Comparison of ENCODE assay signal across 2 cellular contexts in genomic region chr6:167791036-167791779, GRCh38.
A peak's percentile ranks its signal among the peaks of the same experiment; 100 is the strongest.
TF ChIP-seq lines count a peak whose summit lies in the region.

No MANE protein-coding gene starts in this region.

TF ChIP-seq in A549, 52 proteins besides CTCF, POLR2A, EP300 and RAD21:
- TF ChIP-seq CEBPB (IDR thresholded peaks at IDR 0.05) = 0 out of 4 replicates have a peak, but pooled peaks of 1 of the 2 experiments have one; percentile 13
- TF ChIP-seq ZFP36 (IDR thresholded peaks at IDR 0.05; ENCODE audit: borderline replicate concordance, partially characterized antibody) = no peak

TF ChIP-seq in HepG2, 621 proteins besides CTCF, POLR2A, EP300 and RAD21 (continues in another document):
- TF ChIP-seq MEIS1 (CRISPR knock-in tag; IDR thresholded peaks at IDR 0.05; ENCODE audit: borderline replicate concordance) (no peak), SYNCRIP (IDR thresholded peaks at IDR 0.05; ENCODE audit: insufficient read depth, low read depth, low read length) (no peak), ZNF598 (CRISPR knock-in tag; IDR thresholded peaks at IDR 0.05; ENCODE audit: borderline replicate concordance) (0 out of 2 replicates have a peak, but pooled peaks have one; percentile 23), RAD51 (IDR thresholded peaks at IDR 0.05; ENCODE audit: borderline replicate concordance) (no peak), NFAT5 (CRISPR knock-in tag; IDR thresholded peaks at IDR 0.05) (no peak), MAFF (IDR thresholded peaks at IDR 0.05; ENCODE audit: low read depth, low read length) (peak; percentile 46; the same call in 1 of the 2 replicates), KMT2A (CRISPR knock-in tag; IDR thresholded peaks at IDR 0.05) (no peak), ZNF44 (CRISPR knock-in tag; IDR thresholded peaks at IDR 0.05) (no peak), KAT8 (CRISPR knock-in tag; IDR thresholded peaks at IDR 0.05) (peak; percentile 31; the same call in 1 of the 2 replicates), POGK (CRISPR knock-in tag; conservative IDR thresholded peaks at IDR 0.05) (peak; percentile 88), HDAC1 (CRISPR knock-in tag; IDR thresholded peaks at IDR 0.05) (no peak), HMGXB4 (CRISPR knock-in tag; IDR thresholded peaks at IDR 0.05; ENCODE audit: borderline replicate concordance in 1 of 2, low read depth in 1 of 2) (peak in 1 of 2 experiments; percentile 68; a peak in 1 of 4 replicates), THRA (CRISPR knock-in tag; IDR thresholded peaks at IDR 0.05; ENCODE audit: borderline replicate concordance) (no peak), SAP130 (CRISPR knock-in tag; IDR thresholded peaks at IDR 0.05; ENCODE audit: low read depth) (peak; percentile 37), CBX5 (CRISPR knock-in tag; IDR thresholded peaks at IDR 0.05; ENCODE audit: borderline replicate concordance) (peak; percentile 12; the same call in 1 of the 2 replicates), SALL1 (CRISPR knock-in tag; IDR thresholded peaks at IDR 0.05) (peak; percentile 57; the same call in 1 of the 2 replicates), ZBTB42 (CRISPR knock-in tag; IDR thresholded peaks at IDR 0.05) (0 out of 2 replicates have a peak, but pooled peaks have one; percentile 30), MXD3 (CRISPR knock-in tag; IDR thresholded peaks at IDR 0.05) (no peak), FOSL2 (CRISPR knock-in tag; IDR thresholded peaks at IDR 0.05) (peak; percentile 21; the same call in 1 of the 2 replicates), TFAP4 (IDR thresholded peaks at IDR 0.05; ENCODE audit: borderline replicate concordance, low read depth) (peak; percentile 53; the same call in 1 of the 2 replicates), NONO (IDR thresholded peaks at IDR 0.05) (no peak), NONO (CRISPR knock-in tag; conservative IDR thresholded peaks at IDR 0.05) (peak; percentile 60; the same call in 1 of the 2 replicates), RCOR2 (CRISPR knock-in tag; IDR thresholded peaks at IDR 0.05) (no peak), ZFP1 (CRISPR knock-in tag; IDR thresholded peaks at IDR 0.05) (peak; percentile 58; the same call in 1 of the 2 replicates), PPARG (CRISPR knock-in tag; conservative IDR thresholded peaks at IDR 0.05) (0 out of 2 replicates have a peak, but pooled peaks have one; percentile 34), DR1 (CRISPR knock-in tag; IDR thresholded peaks at IDR 0.05) (0 out of 2 replicates have a peak, but pooled peaks have one; percentile 29), FOXO1 (CRISPR knock-in tag; IDR thresholded peaks at IDR 0.05) (peak; percentile 50; the same call in 1 of the 2 replicates), NR2F6 (IDR thresholded peaks at IDR 0.05) (0 out of 2 replicates have a peak, but pooled peaks have one; percentile 12), NR2F6 (CRISPR knock-in tag; IDR thresholded peaks at IDR 0.05) (peak; percentile 44), MAX (IDR thresholded peaks at IDR 0.05) (peak; percentile 61), ZBTB7A (CRISPR knock-in tag; IDR thresholded peaks at IDR 0.05) (peak; percentile 43; the same call in 1 of the 2 replicates), MIXL1 (CRISPR knock-in tag; IDR thresholded peaks at IDR 0.05) (peak; percentile 27; the same call in 1 of the 2 replicates), HHEX (CRISPR knock-in tag; IDR thresholded peaks at IDR 0.05) (no peak), FOSL1 (CRISPR knock-in tag; IDR thresholded peaks at IDR 0.05; ENCODE audit: borderline replicate concordance) (no peak), FOXA3 (CRISPR knock-in tag; IDR thresholded peaks at IDR 0.05) (0 out of 2 replicates have a peak, but pooled peaks have one; percentile 7), NFYC (CRISPR knock-in tag; IDR thresholded peaks at IDR 0.05) (no peak), CEBPB (IDR thresholded peaks at IDR 0.05; ENCODE audit: borderline replicate concordance, low read depth, low read length) (peak; percentile 85), TBX2 (CRISPR knock-in tag; IDR thresholded peaks at IDR 0.05; ENCODE audit: borderline replicate concordance) (peak; percentile 39; the same call in 1 of the 2 replicates), MYNN (CRISPR knock-in tag; IDR thresholded peaks at IDR 0.05; ENCODE audit: low read depth) (no peak), KLF6 (CRISPR knock-in tag; IDR thresholded peaks at IDR 0.05) (0 out of 2 replicates have a peak, but pooled peaks have one; percentile 40), KDM5B (CRISPR knock-in tag; IDR thresholded peaks at IDR 0.05; ENCODE audit: borderline replicate concordance) (peak; percentile 52; the same call in 1 of the 2 replicates), ZSCAN21 (CRISPR knock-in tag; IDR thresholded peaks at IDR 0.05; ENCODE audit: borderline replicate concordance) (peak; percentile 74; the same call in 1 of the 2 replicates), AKNA (CRISPR knock-in tag; IDR thresholded peaks at IDR 0.05; ENCODE audit: borderline replicate concordance) (no peak), U2AF1 (optimal IDR thresholded peaks at IDR 0.05; ENCODE audit: low read depth, low read length) (no peak), ZMYM4 (CRISPR knock-in tag; IDR thresholded peaks at IDR 0.05) (peak; percentile 51; the same call in 1 of the 2 replicates), ELF1 (CRISPR knock-in tag; IDR thresholded peaks at IDR 0.05) (0 out of 2 replicates have a peak, but pooled peaks have one; percentile 22), ZNF335 (CRISPR knock-in tag; IDR thresholded peaks at IDR 0.05) (0 out of 2 replicates have a peak, but pooled peaks have one; percentile 45), ARNT2 (CRISPR knock-in tag; IDR thresholded peaks at IDR 0.05; ENCODE audit: low read depth) (peak; percentile 60; the same call in 1 of the 2 replicates), ZNF292 (CRISPR knock-in tag; IDR thresholded peaks at IDR 0.05; ENCODE audit: borderline replicate concordance, low read depth) (peak; percentile 75; the same call in 1 of the 2 replicates)
